Comparison of ENCODE assay signal across 17 cellular contexts in genomic region chr6:46215777-46216176, GRCh38. TPM values are rescaled to one million over a fixed set of nuclear protein-coding genes. Genes with fewer than 3 reads are reported as not detected.
DNase-seq lines count a peak whose midpoint lies in the region; ATAC-seq, FAIRE-seq and TF ChIP-seq lines count a peak whose summit lies in the region.
"Had no signal": no experiment of that assay in that cellular context is flagged by ENCODE, and none has a peak within 500 bp of the region (broad histone marks: within the 10 kb centered on the region; RNA-seq: fewer than 3 reads in every experiment).

No MANE protein-coding gene starts in this region.

- POLR2A ChIA-PET in HepG2 (lab: Yijun Ruan, JAX) = no interaction called here

- H3K4me2 ChIP-seq in HepG2 (ENCODE audit: low read depth, low read length) = no peak overlapping the region
- H3K4me2 ChIP-seq: BLaER1 treated with 17β-estradiol and CSF1 and Interleukin-3, amounts not matched to agents 10 nM and 100 nM; GM23338 had no signal

- no peak overlapping the region for H3K4me3 Mint-ChIP-seq in activated CD4-positive, alpha-beta T cell treated with anti-CD3 and anti-CD28 coated beads, Interleukin-2, amount 10 ng/mL, durations not matched to agents 24 days and 14 days
- H3K4me3 Mint-ChIP-seq: B cell; CD8-positive, alpha-beta T cell; GM23338 had no signal

- no peaks in the 10 kb centered on the region for H4K20me1 ChIP-seq in HepG2 (ENCODE audit: insufficient read depth, low read length)
- H4K20me1 ChIP-seq: BLaER1 treated with 17β-estradiol and CSF1 and Interleukin-3, amounts not matched to agents 10 nM and 100 nM had no signal

- no peaks in the 10 kb centered on the region for H3K27me3 ChIP-seq in HepG2 (ENCODE audit: control insufficient read depth in 1 of 2, insufficient read depth in 2 of 2, low read length in 2 of 2)
- H3K27me3 ChIP-seq in right lobe of liver = no peaks in the 10 kb centered on the region
- H3K27me3 ChIP-seq in left lung = no peaks in the 10 kb centered on the region
- H3K27me3 ChIP-seq in tibial artery = no peaks in the 10 kb centered on the region
- H3K27me3 ChIP-seq: BLaER1 treated with 17β-estradiol and CSF1 and Interleukin-3, amounts not matched to agents 10 nM and 100 nM had no signal

- TF ChIP-seq POLR2A in HepG2 (IDR thresholded peaks at IDR 0.05; ENCODE audit: insufficient read depth in 1 of 2, low read depth in 2 of 2, low read length in 2 of 2) (no peak), right lobe of liver (IDR thresholded peaks at IDR 0.05) (no peak)

- no peak for ATAC-seq in HepG2
- ATAC-seq in right lobe of liver = no peak
- ATAC-seq in left lung = peak; percentile 83
- ATAC-seq: CD8-positive, alpha-beta T cell had no signal

- FAIRE-seq in HepG2 (lab: Jason Lieb, UNC) = no peak
- FAIRE-seq: H54, HTR-8/SVneo had no signal

- in situ Hi-C loops in HepG2 (cut with HindIII; ENCODE audit: extremely low pct_ligation_motif_present, low pct_unique_long_range_greater_than_20kb) = loop anchor here (10.0 to 25.0 kb wide), 2 partner anchors 419 to 772 kb away; no protein-coding TSS in a partner anchor

- no peaks in the 10 kb centered on the region for H3K4me1 Mint-ChIP-seq in activated CD4-positive, alpha-beta T cell treated with anti-CD3 and anti-CD28 coated beads, Interleukin-2, amount 10 ng/mL, durations not matched to agents 24 days and 14 days

- intact Hi-C loops in HepG2 (cut with micrococcal nuclease; ENCODE audit: unreplicated experiment) = no loop called here
- intact Hi-C loops in right lobe of liver (cut with DNase I) = no loop called here
- intact Hi-C loops in left lung (cut with DNase I) = no loop called here
- intact Hi-C loops in tibial artery (cut with DNase I; ENCODE audit: low total_unique reads) = loop anchor here (10.0 kb wide), 1 partner anchor 279 kb away; the partner anchor contains the start of gene RCAN2
- intact Hi-C loops in activated CD4-positive, alpha-beta T cell treated with anti-CD3 and anti-CD28 coated beads, Interleukin-2, amount 10 ng/mL, durations not matched to agents 24 days and 14 days (cut with micrococcal nuclease) = no loop called here

- CTCF ChIA-PET in HepG2 (lab: Yijun Ruan, JAX; ENCODE audit: low intra/inter-chr PET ratio, low total read pairs) = no interaction called here

- TF ChIP-seq EP300 in HepG2 (IDR thresholded peaks at IDR 0.05; ENCODE audit: low read depth in 2 of 2, low read length in 2 of 2) (no peak), HepG2 (CRISPR knock-in tag; IDR thresholded peaks at IDR 0.05; ENCODE audit: borderline replicate concordance) (no peak)

- H3K9me3 ChIP-seq in HepG2 (ENCODE audit: low read length) (no peaks in the 10 kb centered on the region), right lobe of liver (no peaks in the 10 kb centered on the region), left lung (no peaks in the 10 kb centered on the region), tibial artery (no peaks in the 10 kb centered on the region)
- H3K9me3 ChIP-seq: BLaER1 treated with 17β-estradiol and CSF1 and Interleukin-3, amounts not matched to agents 10 nM and 100 nM had no signal

- no peak overlapping the region for H3K27ac ChIP-seq in HepG2 (ENCODE audit: extremely low read length, insufficient read depth, low read length)
- H3K27ac ChIP-seq in right lobe of liver = no peak overlapping the region
- no peak overlapping the region for H3K27ac ChIP-seq in left lung
- peak overlapping the region; percentile 79 to 89 for H3K27ac ChIP-seq in tibial artery
- H3K27ac ChIP-seq: BLaER1 treated with 17β-estradiol and CSF1 and Interleukin-3, amounts not matched to agents 10 nM and 100 nM had no signal

- 53% methylated on average over 4 of the region's 4 CpGs for WGBS in HepG2 (ENCODE audit: low lambda C conversion rate)
- 100% methylated on average over 2 of the region's 4 CpGs for WGBS in right lobe of liver (ENCODE audit: insufficient coverage, low coverage, low lambda C conversion rate, missing lambda C conversion rate)

- no peak overlapping the region for H3K9ac ChIP-seq in HepG2 (ENCODE audit: insufficient read depth, low read depth, low read length)
- H3K9ac ChIP-seq: BLaER1 treated with 17β-estradiol and CSF1 and Interleukin-3, amounts not matched to agents 10 nM and 100 nM had no signal

- BruUV-seq in HepG2 (replicated peaks; lab: Mats Ljungman, UMichigan) = no TSS peak

- H3K36me3 ChIP-seq in HepG2 (replicated peaks in 1 of 2; ENCODE audit: control insufficient read depth in 1 of 2, insufficient read depth in 2 of 2, low read length in 2 of 2) (no peaks in the 10 kb centered on the region), right lobe of liver (no peaks in the 10 kb centered on the region), left lung (no peaks in the 10 kb centered on the region), tibial artery (no peaks in the 10 kb centered on the region)
- H3K36me3 ChIP-seq: BLaER1 treated with 17β-estradiol and CSF1 and Interleukin-3, amounts not matched to agents 10 nM and 100 nM had no signal

- H2AFZ ChIP-seq in HepG2 (ENCODE audit: low read length) = no peak overlapping the region
- H2AFZ ChIP-seq: GM23338 had no signal

- no peak for TF ChIP-seq RAD21 in HepG2 (CRISPR knock-in tag; IDR thresholded peaks at IDR 0.05)

- H3K27ac Mint-ChIP-seq in activated CD4-positive, alpha-beta T cell treated with anti-CD3 and anti-CD28 coated beads, Interleukin-2, amount 10 ng/mL, durations not matched to agents 24 days and 14 days = no peak overlapping the region
- H3K27ac Mint-ChIP-seq: B cell; CD8-positive, alpha-beta T cell; GM23338 had no signal

- H3K4me1 ChIP-seq in HepG2 (ENCODE audit: insufficient read depth, low read length) = no peaks in the 10 kb centered on the region
- H3K4me1 ChIP-seq in right lobe of liver = no peaks in the 10 kb centered on the region
- no peaks in the 10 kb centered on the region for H3K4me1 ChIP-seq in left lung
- peaks cover 5 to 42% (median 21%) of the 10 kb centered on the region in 4 donors for H3K4me1 ChIP-seq in tibial artery

- no peaks in the 10 kb centered on the region for H3K36me3 Mint-ChIP-seq in activated CD4-positive, alpha-beta T cell treated with anti-CD3 and anti-CD28 coated beads, Interleukin-2, amount 10 ng/mL, durations not matched to agents 24 days and 14 days (ENCODE audit: low read depth)
- H3K36me3 Mint-ChIP-seq: CD8-positive, alpha-beta T cell had no signal

- no peaks in the 10 kb centered on the region for H3K79me2 ChIP-seq in HepG2 (ENCODE audit: insufficient read depth, low read length)

- DNase-seq in HepG2 (ENCODE audit: low spot score) (no peak), right lobe of liver (no peak), left lung (no peak), tibial artery (no peak), globus pallidus (ENCODE audit: low spot score) (no peak)
- DNase-seq in activated CD4-positive, alpha-beta T cell treated with anti-CD3 and anti-CD28 coated beads, Interleukin-2, amount 10 ng/mL, durations not matched to agents 24 days and 14 days = no peak
- DNase-seq: Calu3; CD8-positive, alpha-beta T cell; DMS53; GDM1; HCEC 1CT had no signal

- H3K4me3 ChIP-seq in HepG2 (replicated peaks in 1 of 3; ENCODE audit: insufficient read depth in 1 of 3, low read depth in 2 of 3, low read length in 3 of 3) (no peak overlapping the region), right lobe of liver (no peak overlapping the region), left lung (no peak overlapping the region), tibial artery (no peak overlapping the region)
- H3K4me3 ChIP-seq: BLaER1 treated with 17β-estradiol and CSF1 and Interleukin-3, amounts not matched to agents 10 nM and 100 nM; GM23338 had no signal

- no peaks in the 10 kb centered on the region for H3K9me3 Mint-ChIP-seq in activated CD4-positive, alpha-beta T cell treated with anti-CD3 and anti-CD28 coated beads, Interleukin-2, amount 10 ng/mL, durations not matched to agents 24 days and 14 days
- H3K9me3 Mint-ChIP-seq: CD8-positive, alpha-beta T cell; GM23338 had no signal

- H3K27me3 Mint-ChIP-seq in activated CD4-positive, alpha-beta T cell treated with anti-CD3 and anti-CD28 coated beads, Interleukin-2, amount 10 ng/mL, durations not matched to agents 24 days and 14 days = peaks cover 2% of the 10 kb centered on the region
- H3K27me3 Mint-ChIP-seq: B cell had no signal

- TF ChIP-seq CTCF in HepG2 (CRISPR knock-in tag; IDR thresholded peaks at IDR 0.05) (no peak), right lobe of liver (IDR thresholded peaks at IDR 0.05) (no peak), left lung (IDR thresholded peaks at IDR 0.05) (no peak), tibial artery (IDR thresholded peaks at IDR 0.05) (no peak)

TF ChIP-seq in HepG2, 621 proteins besides CTCF, POLR2A, EP300 and RAD21 (continues in another document):
- TF ChIP-seq MAFK (conservative IDR thresholded peaks at IDR 0.05 in 1 of 2, IDR thresholded peaks at IDR 0.05 in 1 of 2; ENCODE audit: low read length in 2 of 2) = peak; percentile 61 to 66
- TF ChIP-seq MAFF (IDR thresholded peaks at IDR 0.05; ENCODE audit: low read depth, low read length) = peak; percentile 49; the same call in 1 of the 2 replicates
- TF ChIP-seq ZNF232 (CRISPR knock-in tag; IDR thresholded peaks at IDR 0.05; ENCODE audit: borderline replicate concordance) = no peak

RNA-seq across cellular contexts. Expression of gene ENPP5, which starts 45.0 kb away (rescaled TPM):
- total RNA-seq in HepG2 (2016; rRNA removed; fragmentation: Illumina TruSeq; extraction: Trizol) (not detected in 2 replicates), right lobe of liver (1 to 10 TPM in 1 of 6 experiments, under 1 TPM in 5; 0.13 to 1.4 (median 0.34) TPM), left lung (10 to 100 TPM; 10.5 to 17.1 TPM)
- not detected in 2 replicates for total RNA-seq in HepG2 (2016; cell fraction: cytosol; rRNA removed; fragmentation: Illumina TruSeq; extraction: Trizol; ENCODE audit: low read depth)
- not detected in 2 replicates for total RNA-seq in HepG2 (2016; cell fraction: insoluble cytoplasmic fraction; rRNA removed; fragmentation: Illumina TruSeq; extraction: Trizol)
- not detected in 2 replicates for total RNA-seq in HepG2 (2016; cell fraction: membrane; rRNA removed; fragmentation: Illumina TruSeq; extraction: Trizol)
- total RNA-seq in HepG2 (2016; cell fraction: nucleus; rRNA removed; fragmentation: Illumina TruSeq; extraction: Trizol) = not detected in 2 replicates
- polyA plus RNA-seq in HepG2 (2011; rRNA removed) = not detected in 2 replicates
- not detected in 2 replicates for polyA plus RNA-seq in HepG2 (2011; cell fraction: cytosol; rRNA removed)
- polyA plus RNA-seq in HepG2 (2011; cell fraction: nucleus; rRNA removed) = not detected in 2 replicates
- not detected in 2 replicates for polyA plus RNA-seq in HepG2 (2012)
- not detected in 2 replicates for polyA plus RNA-seq in HepG2 (2016; cell fraction: cytosol; fragmentation: Illumina TruSeq; extraction: Trizol; ENCODE audit: low read depth)
- polyA plus RNA-seq in HepG2 (2016; cell fraction: insoluble cytoplasmic fraction; fragmentation: Illumina TruSeq; extraction: Trizol; ENCODE audit: low read depth) = not detected in 2 replicates
- polyA plus RNA-seq in HepG2 (2016; cell fraction: membrane; fragmentation: Illumina TruSeq; extraction: Trizol; ENCODE audit: low read depth) = not detected in 2 replicates
- not detected in 2 replicates for polyA plus RNA-seq in HepG2 (2016; cell fraction: nucleus; fragmentation: Illumina TruSeq; extraction: Trizol; ENCODE audit: insufficient read depth, low read depth)
- not detected in 2 replicates for polyA minus RNA-seq in HepG2 (2011; rRNA and poly(A)+ RNA removed; ENCODE audit: low replicate concordance)
- polyA minus RNA-seq in HepG2 (2011; cell fraction: cytosol; rRNA and poly(A)+ RNA removed) = not detected in 2 replicates
- polyA minus RNA-seq in HepG2 (2011; cell fraction: nucleus; rRNA and poly(A)+ RNA removed) = not detected in 2 replicates
- not detected in 2 replicates for total RNA-seq in activated CD4-positive, alpha-beta T cell treated with anti-CD3 and anti-CD28 coated beads, Interleukin-2, amount 10 ng/mL, durations not matched to agents 24 days and 14 days
- total RNA-seq: A172 had no signal

Comparison
In these comparisons a context has a peak if more than half of its experiments do, and no peak if none do; other contexts are left out.
1. H3K27ac ChIP-seq: peak in tibial artery (2 of 2); none in HepG2 (single experiment), right lobe of liver (0 of 3) and left lung (0 of 2).
2. RNA of gene ENPP5, which starts 45.0 kb away (total RNA-seq): 10.5 to 17.1 TPM in left lung; 0.13 to 1.4 TPM in right lobe of liver, not detected in HepG2 and not detected in activated CD4-positive, alpha-beta T cell treated with anti-CD3 and anti-CD28 coated beads, Interleukin-2, amount 10 ng/mL, durations not matched to agents 24 days and 14 days; every median in the first group is over 4 times any median in the second.